ENCODE assay signal across 1 cellular context in genomic region chr11:46944356-46944755, GRCh38.
TF ChIP-seq lines count a peak whose summit lies in the region.

No MANE protein-coding gene starts in this region.

TF ChIP-seq in WTC11, 78 proteins besides CTCF, POLR2A, EP300 and RAD21:
- TF ChIP-seq, protein P1, sequence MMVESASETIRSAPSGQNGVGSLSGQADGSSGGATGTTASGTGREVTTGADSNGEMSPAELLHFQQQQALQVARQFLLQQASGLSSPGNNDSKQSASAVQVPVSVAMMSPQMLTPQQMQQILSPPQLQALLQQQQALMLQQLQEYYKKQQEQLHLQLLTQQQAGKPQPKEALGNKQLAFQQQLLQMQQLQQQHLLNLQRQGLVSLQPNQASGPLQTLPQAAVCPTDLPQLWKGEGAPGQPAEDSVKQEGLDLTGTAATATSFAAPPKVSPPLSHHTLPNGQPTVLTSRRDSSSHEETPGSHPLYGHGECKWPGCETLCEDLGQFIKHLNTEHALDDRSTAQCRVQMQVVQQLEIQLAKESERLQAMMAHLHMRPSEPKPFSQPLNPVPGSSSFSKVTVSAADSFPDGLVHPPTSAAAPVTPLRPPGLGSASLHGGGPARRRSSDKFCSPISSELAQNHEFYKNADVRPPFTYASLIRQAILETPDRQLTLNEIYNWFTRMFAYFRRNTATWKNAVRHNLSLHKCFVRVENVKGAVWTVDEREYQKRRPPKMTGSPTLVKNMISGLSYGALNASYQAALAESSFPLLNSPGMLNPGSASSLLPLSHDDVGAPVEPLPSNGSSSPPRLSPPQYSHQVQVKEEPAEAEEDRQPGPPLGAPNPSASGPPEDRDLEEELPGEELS (CRISPR knock-in tag; IDR thresholded peaks at IDR 0.05), result no peak
- TF ChIP-seq ZNF396 (CRISPR knock-in tag; IDR thresholded peaks at IDR 0.05; ENCODE audit: borderline replicate concordance), result no peak
- TF ChIP-seq EMX1 (CRISPR knock-in tag; IDR thresholded peaks at IDR 0.05), result no peak
- no peak for TF ChIP-seq ZNF121 (CRISPR knock-in tag; IDR thresholded peaks at IDR 0.05)
- TF ChIP-seq NFE2L1 (CRISPR knock-in tag; IDR thresholded peaks at IDR 0.05), result no peak
- no peak for TF ChIP-seq ATF1 (CRISPR knock-in tag; IDR thresholded peaks at IDR 0.05)
- TF ChIP-seq ZNF317 (CRISPR knock-in tag; IDR thresholded peaks at IDR 0.05; ENCODE audit: borderline replicate concordance, low read depth), result no peak
- TF ChIP-seq RORB (CRISPR knock-in tag; IDR thresholded peaks at IDR 0.05), result no peak
- TF ChIP-seq E2F1 (CRISPR knock-in tag; IDR thresholded peaks at IDR 0.05), result no peak
- TF ChIP-seq IRF1 (CRISPR knock-in tag; IDR thresholded peaks at IDR 0.05), result no peak
- TF ChIP-seq ZNF232 (CRISPR knock-in tag; IDR thresholded peaks at IDR 0.05), result no peak
- no peak for TF ChIP-seq NFATC4 (CRISPR knock-in tag; IDR thresholded peaks at IDR 0.05)
- TF ChIP-seq ZNF425 (CRISPR knock-in tag; conservative IDR thresholded peaks at IDR 0.05), result no peak
- TF ChIP-seq, protein P2, sequence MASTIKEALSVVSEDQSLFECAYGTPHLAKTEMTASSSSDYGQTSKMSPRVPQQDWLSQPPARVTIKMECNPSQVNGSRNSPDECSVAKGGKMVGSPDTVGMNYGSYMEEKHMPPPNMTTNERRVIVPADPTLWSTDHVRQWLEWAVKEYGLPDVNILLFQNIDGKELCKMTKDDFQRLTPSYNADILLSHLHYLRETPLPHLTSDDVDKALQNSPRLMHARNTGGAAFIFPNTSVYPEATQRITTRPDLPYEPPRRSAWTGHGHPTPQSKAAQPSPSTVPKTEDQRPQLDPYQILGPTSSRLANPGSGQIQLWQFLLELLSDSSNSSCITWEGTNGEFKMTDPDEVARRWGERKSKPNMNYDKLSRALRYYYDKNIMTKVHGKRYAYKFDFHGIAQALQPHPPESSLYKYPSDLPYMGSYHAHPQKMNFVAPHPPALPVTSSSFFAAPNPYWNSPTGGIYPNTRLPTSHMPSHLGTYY (CRISPR knock-in tag; IDR thresholded peaks at IDR 0.05), result no peak
- no peak for TF ChIP-seq TEAD4 (CRISPR knock-in tag; IDR thresholded peaks at IDR 0.05)
- no peak for TF ChIP-seq FOXP1 (CRISPR knock-in tag; IDR thresholded peaks at IDR 0.05; ENCODE audit: borderline replicate concordance)
